In the genomic region with DNA sequence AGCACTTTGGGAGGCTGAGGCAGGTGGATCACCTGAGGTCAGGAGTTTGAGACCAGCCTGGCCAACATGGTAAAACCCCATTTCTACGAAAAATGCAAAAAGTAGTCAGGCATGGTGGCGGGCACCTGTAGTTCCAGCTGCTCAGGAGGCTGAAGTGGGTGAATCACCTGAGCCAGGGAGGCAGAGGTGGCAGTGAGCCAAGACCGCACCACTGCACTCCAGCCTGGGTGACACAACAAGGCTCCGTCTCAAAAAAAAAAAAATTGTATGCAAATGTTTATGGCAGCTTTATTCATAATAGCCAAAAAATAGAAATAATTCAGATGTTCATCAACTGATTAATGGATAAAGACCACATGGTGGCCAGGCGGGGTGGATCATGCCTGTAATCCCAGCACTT, we compare ENCODE assay signal across 24 cellular contexts.
"Had no signal": no experiment of that assay in that cellular context is flagged by ENCODE, and none has a peak within 500 bp of the region (broad histone marks: within the 10 kb centered on the region; RNA-seq: fewer than 3 reads in every experiment).

No MANE protein-coding gene starts in this region.

- H3K4me2 ChIP-seq: hepatocyte, smooth muscle cell had no signal

- H3K4me1 ChIP-seq: gastroesophageal sphincter, heart left ventricle, pancreas, suprapubic skin, vagina had no signal

- H3K36me3 ChIP-seq: gastroesophageal sphincter, heart left ventricle, neutrophil, pancreas, suprapubic skin, transverse colon, vagina had no signal

- DNase-seq: dorsolateral prefrontal cortex; effector CD4-positive, alpha-beta T cell; heart left ventricle; kidney; natural killer cell; pancreas; stimulated activated CD4-positive, alpha-beta T cell treated with anti-CD3 and anti-CD28 coated beads, Interleukin-12 subunit alpha, Interleukin-12 subunit beta, amount 100 ng/mL, for 4 hours; stimulated activated CD4-positive, alpha-beta T cell treated with anti-CD3 and anti-CD28 coated beads, Interleukin-1b, Interleukin-23, amount 100 ng/mL, for 48 hours; stimulated activated CD4-positive, alpha-beta T cell treated with anti-CD3 and anti-CD28 coated beads, Interleukin-4, amount 100 ng/mL, for 1 hour; stimulated activated CD8-positive, alpha-beta memory T cell treated with anti-CD3 and anti-CD28 coated beads, Interleukin-4, amount 100 ng/mL, for 48 hours; stimulated activated naive CD4-positive, alpha-beta T cell; stimulated activated naive CD8-positive, alpha-beta T cell treated with anti-CD3 and anti-CD28 coated beads, Interleukin-15, amount 100 ng/mL, for 72 hours had no signal

- H3K9me3 Mint-ChIP-seq: natural killer cell; neural crest cell; stimulated activated naive CD8-positive, alpha-beta T cell treated with anti-CD3 and anti-CD28 coated beads, Interleukin-15, amount 100 ng/mL, for 72 hours had no signal

- H3K36me3 Mint-ChIP-seq: memory B cell, natural killer cell had no signal

- H3K4me3 ChIP-seq: dorsolateral prefrontal cortex, gastroesophageal sphincter, heart left ventricle, hepatocyte, lung, pancreas, smooth muscle cell, suprapubic skin, transverse colon, vagina had no signal

- H3K27me3 ChIP-seq: dorsolateral prefrontal cortex, gastroesophageal sphincter, heart left ventricle, hepatocyte, neutrophil, pancreas, suprapubic skin, transverse colon, vagina had no signal

- H3K27me3 Mint-ChIP-seq: memory B cell; stimulated activated naive CD8-positive, alpha-beta T cell treated with anti-CD3 and anti-CD28 coated beads, Interleukin-15, amount 100 ng/mL, for 72 hours had no signal

- ATAC-seq: gastroesophageal sphincter; heart left ventricle; left lobe of liver; natural killer cell; pancreas; sciatic nerve; stimulated activated naive CD8-positive, alpha-beta T cell treated with anti-CD3 and anti-CD28 coated beads, Interleukin-15, amount 100 ng/mL, for 72 hours had no signal

- H3K27ac Mint-ChIP-seq: memory B cell; natural killer cell; stimulated activated naive CD8-positive, alpha-beta T cell treated with anti-CD3 and anti-CD28 coated beads, Interleukin-15, amount 100 ng/mL, for 72 hours had no signal

- H3K4me3 Mint-ChIP-seq: memory B cell; natural killer cell; neural crest cell; stimulated activated naive CD8-positive, alpha-beta T cell treated with anti-CD3 and anti-CD28 coated beads, Interleukin-15, amount 100 ng/mL, for 72 hours had no signal

- H2AFZ ChIP-seq: hepatocyte had no signal

- H3K4me1 Mint-ChIP-seq: memory B cell; natural killer cell; neural crest cell; stimulated activated naive CD8-positive, alpha-beta T cell treated with anti-CD3 and anti-CD28 coated beads, Interleukin-15, amount 100 ng/mL, for 72 hours had no signal

- H3K9me3 ChIP-seq: gastroesophageal sphincter, neutrophil, pancreas, suprapubic skin, vagina had no signal

- H3K27ac ChIP-seq: dorsolateral prefrontal cortex, gastroesophageal sphincter, heart left ventricle, hepatocyte, neutrophil, pancreas, suprapubic skin, transverse colon, vagina had no signal

- H3K79me2 ChIP-seq: hepatocyte had no signal
